In genomic region chr1:111448482-111448917, GRCh38 we compare ENCODE assay signal across 8 cellular contexts. TPM values are rescaled to one million over a fixed set of nuclear protein-coding genes. Genes with fewer than 3 reads are reported as not detected.
DNase-seq lines count a peak whose midpoint lies in the region; ATAC-seq, FAIRE-seq and TF ChIP-seq lines count a peak whose summit lies in the region.

No MANE protein-coding gene starts in this region.

- H3K27ac Mint-ChIP-seq in glutamatergic neuron (ENCODE audit: unreplicated experiment): peak overlapping the region; percentile 7

- peak overlapping the region; percentile 100 for H3K4me3 Mint-ChIP-seq in activated T-cell treated with anti-CD3 and anti-CD28 coated beads, Interleukin-2, amount 50 U/mL, for 4 hours
- peak overlapping the region; percentile 99 for H3K4me3 Mint-ChIP-seq in glutamatergic neuron (ENCODE audit: unreplicated experiment)

- CTCF ChIA-PET in A549 (lab: Yijun Ruan, JAX): interaction anchor here (1.5 kb wide), 1 partner anchor 10 kb away, joined by 6 read pairs; no protein-coding TSS in a partner anchor

- no peak for TF ChIP-seq RAD21 in A549 (conservative IDR thresholded peaks at IDR 0.05 in 1 of 2, IDR thresholded peaks at IDR 0.05 in 1 of 2)

- TF ChIP-seq CTCF in A549 (IDR thresholded peaks at IDR 0.05) (no peak), glutamatergic neuron (IDR thresholded peaks at IDR 0.05; ENCODE audit: partially characterized antibody, unreplicated experiment) (no peak)

- H3K4me1 ChIP-seq in A549: peaks cover 23% of the 10 kb centered on the region

- no peak for TF ChIP-seq POLR2A in A549 (IDR thresholded peaks at IDR 0.05; ENCODE audit: low read length)

- H3K36me3 Mint-ChIP-seq in activated T-cell treated with anti-CD3 and anti-CD28 coated beads, Interleukin-2, amount 50 U/mL, for 4 hours (ENCODE audit: insufficient read depth): peaks cover 54% of the 10 kb centered on the region
- no peaks in the 10 kb centered on the region for H3K36me3 Mint-ChIP-seq in glutamatergic neuron (ENCODE audit: unreplicated experiment)

- H3K27me3 Mint-ChIP-seq in activated T-cell treated with anti-CD3 and anti-CD28 coated beads, Interleukin-2, amount 50 U/mL, for 4 hours (ENCODE audit: low read depth): no peaks in the 10 kb centered on the region
- peaks cover 4% of the 10 kb centered on the region for H3K27me3 Mint-ChIP-seq in glutamatergic neuron (ENCODE audit: unreplicated experiment)

- H3K4me1 Mint-ChIP-seq in activated T-cell treated with anti-CD3 and anti-CD28 coated beads, Interleukin-2, amount 50 U/mL, for 4 hours (ENCODE audit: low read depth): peaks cover 80% of the 10 kb centered on the region
- peaks cover 18% of the 10 kb centered on the region for H3K4me1 Mint-ChIP-seq in glutamatergic neuron (ENCODE audit: low read depth, unreplicated experiment)

- H3K9me3 Mint-ChIP-seq in activated T-cell treated with anti-CD3 and anti-CD28 coated beads, Interleukin-2, amount 50 U/mL, for 4 hours: no peaks in the 10 kb centered on the region
- H3K9me3 Mint-ChIP-seq in glutamatergic neuron (ENCODE audit: unreplicated experiment): peaks cover 5% of the 10 kb centered on the region

- peak overlapping the region; percentile 92 for H3K4me2 ChIP-seq in A549

- FAIRE-seq in A549 (lab: Jason Lieb, UNC): no peak

- no peak for TF ChIP-seq EP300 in A549 (IDR thresholded peaks at IDR 0.05)

- peak overlapping the region; percentile 90 to 96 for H3K27ac ChIP-seq in A549

- ATAC-seq in A549: peak; percentile 17 to 32; a peak in 5 of 6 replicates
- ATAC-seq in GM18907 (IDR thresholded peaks at IDR 0.05; ENCODE audit: unreplicated experiment): peak; percentile 8
- peak; percentile 44 to 47 for ATAC-seq in activated T-cell treated with anti-CD3 and anti-CD28 coated beads, Interleukin-2, amount 50 U/mL, for 4 hours

- POLR2A ChIA-PET in A549 (lab: Yijun Ruan, JAX): interaction anchor here (0.9 kb wide), 1 partner anchor 11 kb away, joined by 3 read pairs; no protein-coding TSS in a partner anchor

- H3K4me3 ChIP-seq in A549: peak overlapping the region; percentile 88

- DNase-seq in A549 (ENCODE audit: low read depth in 1 of 2, low spot score in 1 of 2) (peak in 1 of 2 experiments; percentile 19), HT1080 (ENCODE audit: low read depth) (peak; percentile 13), glutamatergic neuron (no peak), retina (peak; percentile 42), GOT3 (lab: John Stamatoyannopoulos, UW) (no peak), mucosa of gallbladder (ENCODE audit: low spot score) (no peak)
- DNase-seq in activated T-cell treated with anti-CD3 and anti-CD28 coated beads, Interleukin-2, amount 50 U/mL, for 4 hours: peak; percentile 25

- WGBS in A549 (ENCODE audit: missing lambda C conversion rate): 2% methylated on average over 16 of the region's 25 CpGs

- no peaks in the 10 kb centered on the region for H3K9me3 ChIP-seq in A549

TF ChIP-seq in A549, 52 proteins besides CTCF, POLR2A, EP300 and RAD21:
- TF ChIP-seq HOXB5 (CRISPR knock-in tag; IDR thresholded peaks at IDR 0.05): no peak
- TF ChIP-seq JUNB (IDR thresholded peaks at IDR 0.05): no peak
- no peak for TF ChIP-seq NFE2L2 (conservative IDR thresholded peaks at IDR 0.05; ENCODE audit: low read length)
- TF ChIP-seq HEYL (CRISPR knock-in tag; IDR thresholded peaks at IDR 0.05): no peak
- TF ChIP-seq NPAS2 (CRISPR knock-in tag; IDR thresholded peaks at IDR 0.05; ENCODE audit: borderline replicate concordance): no peak
- no peak for TF ChIP-seq MAX (IDR thresholded peaks at IDR 0.05)
- TF ChIP-seq FOXS1 (CRISPR knock-in tag; IDR thresholded peaks at IDR 0.05): no peak
- TF ChIP-seq JUN (IDR thresholded peaks at IDR 0.05): no peak

RNA-seq across cellular contexts. Expression of gene WDR77, which starts 0.6 kb away (rescaled TPM):
- 122 and 157 TPM in 2 replicates for polyA plus RNA-seq in A549 (2011; rRNA removed)
- polyA plus RNA-seq in A549 (2012; cell fraction: cytosol; rRNA removed): 128 and 160 TPM in 2 replicates
- 145 and 176 TPM in 2 replicates for polyA plus RNA-seq in A549 (2012; cell fraction: nucleus; rRNA removed)
- polyA plus RNA-seq in A549 (2017; fragmentation: RNase III; extraction: RNeasy Plus Mini Kit Qiagen cat#74134 plus additional on column Dnase treatment): 53.0 to 60.0 TPM (median 53.8 TPM) in 3 replicates
- polyA minus RNA-seq in A549 (2011; rRNA and poly(A)+ RNA removed): 145 and 190 TPM in 2 replicates
- 114 and 129 TPM in 2 replicates for total RNA-seq in HT1080 (2014; rRNA removed; shearing (Covaris generic))
- polyA plus RNA-seq in HT1080 (2015; cell fraction: cytosol; rRNA removed): 67.8 and 73.6 TPM in 2 replicates
- 67.2 and 77.5 TPM in 2 replicates for polyA plus RNA-seq in HT1080 (2015; cell fraction: nucleus; rRNA removed)
- 10 to 100 TPM; 89.6 to 95.0 (median 93.7) TPM for total RNA-seq in activated T-cell treated with anti-CD3 and anti-CD28 coated beads, Interleukin-2, amount 50 U/mL, for 4 hours
- total RNA-seq in glutamatergic neuron (ENCODE audit: unreplicated experiment): 39.6 TPM
- 25.6 TPM for total RNA-seq in mucosa of gallbladder

RNA-seq across cellular contexts. Expression of gene ATP5PB, which starts 0.8 kb away (rescaled TPM):
- 300 TPM in 2 replicates for polyA plus RNA-seq in A549 (2011; rRNA removed)
- 162 and 176 TPM in 2 replicates for polyA plus RNA-seq in A549 (2012; cell fraction: cytosol; rRNA removed)
- polyA plus RNA-seq in A549 (2012; cell fraction: nucleus; rRNA removed): 65.0 and 83.4 TPM in 2 replicates
- 261 to 328 TPM (median 275 TPM) in 3 replicates for polyA plus RNA-seq in A549 (2017; fragmentation: RNase III; extraction: RNeasy Plus Mini Kit Qiagen cat#74134 plus additional on column Dnase treatment)
- 85.0 and 97.2 TPM in 2 replicates for polyA minus RNA-seq in A549 (2011; rRNA and poly(A)+ RNA removed)
- 587 and 663 TPM in 2 replicates for total RNA-seq in HT1080 (2014; rRNA removed; shearing (Covaris generic))
- 278 and 436 TPM in 2 replicates for polyA plus RNA-seq in HT1080 (2015; cell fraction: cytosol; rRNA removed)
- 282 and 297 TPM in 2 replicates for polyA plus RNA-seq in HT1080 (2015; cell fraction: nucleus; rRNA removed)
- 100 to 1,000 TPM; 301 to 332 (median 319) TPM for total RNA-seq in activated T-cell treated with anti-CD3 and anti-CD28 coated beads, Interleukin-2, amount 50 U/mL, for 4 hours
- total RNA-seq in glutamatergic neuron (ENCODE audit: unreplicated experiment): 272 TPM
- 192 TPM for total RNA-seq in mucosa of gallbladder

RNA-seq across cellular contexts. Expression of gene OVGP1, which starts 21.0 kb away (rescaled TPM):
- polyA plus RNA-seq in A549 (2011; rRNA removed): 2.1 and 3.3 TPM in 2 replicates
- polyA plus RNA-seq in A549 (2012; cell fraction: cytosol; rRNA removed): 0.37 and 0.44 TPM in 2 replicates
- polyA plus RNA-seq in A549 (2012; cell fraction: nucleus; rRNA removed): 1.7 and 3.4 TPM in 2 replicates
- 0.29 to 0.55 TPM (median 0.52 TPM) in 3 replicates for polyA plus RNA-seq in A549 (2017; fragmentation: RNase III; extraction: RNeasy Plus Mini Kit Qiagen cat#74134 plus additional on column Dnase treatment)
- polyA minus RNA-seq in A549 (2011; rRNA and poly(A)+ RNA removed): 1.8 and 1.9 TPM in 2 replicates
- 0.21 and 1.4 TPM in 2 replicates for total RNA-seq in HT1080 (2014; rRNA removed; shearing (Covaris generic))
- polyA plus RNA-seq in HT1080 (2015; cell fraction: cytosol; rRNA removed): 0.51 and 0.57 TPM in 2 replicates
- 0.85 and 1.2 TPM in 2 replicates for polyA plus RNA-seq in HT1080 (2015; cell fraction: nucleus; rRNA removed)
- total RNA-seq in activated T-cell treated with anti-CD3 and anti-CD28 coated beads, Interleukin-2, amount 50 U/mL, for 4 hours: 1 to 10 TPM in 2 of 3 donors, under 1 TPM in 1; 0.76 to 1.9 (median 1.2) TPM
- total RNA-seq in glutamatergic neuron (ENCODE audit: unreplicated experiment): 2.5 TPM
- 1.2 TPM for total RNA-seq in mucosa of gallbladder

RNA-seq across cellular contexts. Expression of gene C1orf162, which starts 25.3 kb away (rescaled TPM):
- polyA plus RNA-seq in A549 (2011; rRNA removed) (0.28 and 0.46 TPM in 2 replicates), A549 (2017; fragmentation: RNase III; extraction: RNeasy Plus Mini Kit Qiagen cat#74134 plus additional on column Dnase treatment) (0.16 to 0.17 TPM (median 0.17 TPM) in 3 replicates)
- polyA plus RNA-seq in A549 (2012; cell fraction: cytosol; rRNA removed): 0.04 and 0.10 TPM in 2 replicates
- 0.28 and 0.47 TPM in 2 replicates for polyA plus RNA-seq in A549 (2012; cell fraction: nucleus; rRNA removed)
- polyA minus RNA-seq in A549 (2011; rRNA and poly(A)+ RNA removed): 0.62 TPM in 1 of 2 replicates, not detected in the other
- 0.42 and 0.63 TPM in 2 replicates for total RNA-seq in HT1080 (2014; rRNA removed; shearing (Covaris generic))
- polyA plus RNA-seq in HT1080 (2015; cell fraction: cytosol; rRNA removed): 0.17 and 0.27 TPM in 2 replicates
- 1.5 and 2.4 TPM in 2 replicates for polyA plus RNA-seq in HT1080 (2015; cell fraction: nucleus; rRNA removed)
- 1 to 10 TPM; 2.6 to 3.6 (median 2.6) TPM for total RNA-seq in activated T-cell treated with anti-CD3 and anti-CD28 coated beads, Interleukin-2, amount 50 U/mL, for 4 hours
- total RNA-seq in glutamatergic neuron (ENCODE audit: unreplicated experiment) (1.1 TPM), mucosa of gallbladder (17.2 TPM)

RNA-seq across cellular contexts. Expression of gene ADORA3, which starts 54.9 kb away (rescaled TPM):
- polyA plus RNA-seq in A549 (2011; rRNA removed) (not detected in 2 replicates), A549 (2017; fragmentation: RNase III; extraction: RNeasy Plus Mini Kit Qiagen cat#74134 plus additional on column Dnase treatment) (not detected in 3 replicates)
- not detected in 2 replicates for polyA plus RNA-seq in A549 (2012; cell fraction: cytosol; rRNA removed)
- not detected in 2 replicates for polyA plus RNA-seq in A549 (2012; cell fraction: nucleus; rRNA removed)
- polyA minus RNA-seq in A549 (2011; rRNA and poly(A)+ RNA removed): not detected in 2 replicates
- not detected in 2 replicates for total RNA-seq in HT1080 (2014; rRNA removed; shearing (Covaris generic))
- polyA plus RNA-seq in HT1080 (2015; cell fraction: cytosol; rRNA removed): 0.26 TPM in 1 of 2 replicates, not detected in the other
- polyA plus RNA-seq in HT1080 (2015; cell fraction: nucleus; rRNA removed): not detected in 2 replicates
- total RNA-seq in activated T-cell treated with anti-CD3 and anti-CD28 coated beads, Interleukin-2, amount 50 U/mL, for 4 hours: not detected
- total RNA-seq in glutamatergic neuron (ENCODE audit: unreplicated experiment) (not detected), mucosa of gallbladder (15.8 TPM)

Comparison
In these comparisons a context has a peak if more than half of its experiments do, and no peak if none do; other contexts are left out.
1. DNase-seq: peak in HT1080 (single experiment), activated T-cell treated with anti-CD3 and anti-CD28 coated beads, Interleukin-2, amount 50 U/mL, for 4 hours (single experiment) and retina (single experiment); none in glutamatergic neuron (single experiment), GOT3 (single experiment) and mucosa of gallbladder (single experiment).
2. Peak in every context shown above with its lines, with median percentiles within 50 percentile points of each other: ATAC-seq.